Comparison of ENCODE assay signal across 8 cellular contexts in genomic region chr9:131762356-131762932, GRCh38. TPM values are rescaled to one million over a fixed set of nuclear protein-coding genes. Genes with fewer than 3 reads are reported as not detected.
DNase-seq lines count a peak whose midpoint lies in the region; ATAC-seq and TF ChIP-seq lines count a peak whose summit lies in the region.

No MANE protein-coding gene starts in this region.

- H3K4me1 ChIP-seq in PC-9 (replicated peaks; ENCODE audit: insufficient read depth): 0 out of 2 replicates have a peak, but pooled peaks cover 5% of the 10 kb centered on the region
- peaks cover 2% of the 10 kb centered on the region for H3K4me1 ChIP-seq in fibroblast of lung (ENCODE audit: control insufficient read depth, extremely low read depth, insufficient read depth, low read length)

- no peak overlapping the region for H3K4me3 ChIP-seq in PC-9
- no peak overlapping the region for H3K4me3 ChIP-seq in fibroblast of lung (replicated peaks in 1 of 4; ENCODE audit: control extremely low read depth in 1 of 4, insufficient read depth in 1 of 4, low read depth in 3 of 4, low read length in 4 of 4)

- H3K4me1 Mint-ChIP-seq in activated T-cell treated with anti-CD3 and anti-CD28 coated beads, Interleukin-2, amount 50 U/mL, for 24 hours (ENCODE audit: low read depth): peaks cover 15% of the 10 kb centered on the region
- no peaks in the 10 kb centered on the region for H3K4me1 Mint-ChIP-seq in nephron

- H2AFZ ChIP-seq in PC-9: no peak overlapping the region
- no peak overlapping the region for H2AFZ ChIP-seq in fibroblast of lung (ENCODE audit: low read length)

- H3K4me2 ChIP-seq in PC-9: peak overlapping the region; percentile 48
- peak overlapping the region; percentile 23 for H3K4me2 ChIP-seq in fibroblast of lung (ENCODE audit: extremely low read depth, insufficient read depth, low read length)

- H3K9me3 ChIP-seq in PC-9 (ENCODE audit: insufficient read depth, low read depth) (no peaks in the 10 kb centered on the region), fibroblast of lung (ENCODE audit: control insufficient read depth, insufficient read depth, low read depth, low read length) (no peaks in the 10 kb centered on the region)

- ATAC-seq in GM19328 (IDR thresholded peaks at IDR 0.05; ENCODE audit: unreplicated experiment): no peak

- no peaks in the 10 kb centered on the region for H3K9me3 Mint-ChIP-seq in activated T-cell treated with anti-CD3 and anti-CD28 coated beads, Interleukin-2, amount 50 U/mL, for 24 hours
- H3K9me3 Mint-ChIP-seq in nephron: no peaks in the 10 kb centered on the region

- peaks cover 11% of the 10 kb centered on the region for H3F3A ChIP-seq in PC-9 (ENCODE audit: insufficient read depth, low read depth)

- no peaks in the 10 kb centered on the region for H4K20me1 ChIP-seq in PC-9 (ENCODE audit: insufficient read depth)
- no peaks in the 10 kb centered on the region for H4K20me1 ChIP-seq in fibroblast of lung (ENCODE audit: control insufficient read depth, extremely low read depth, insufficient read depth, low read length)

- H3K27ac ChIP-seq in PC-9 (no peak overlapping the region), fibroblast of lung (ENCODE audit: insufficient read depth, low read length) (no peak overlapping the region)

- peak; percentile 92 for DNase-seq in DMS 273 (lab: John Stamatoyannopoulos, UW; ENCODE audit: unreplicated experiment)
- peak; percentile 75 for DNase-seq in HT-29 (ENCODE audit: low spot score)
- DNase-seq in PC-9: peak in 1 of 2 experiments; percentile 75
- peak; percentile 87 for DNase-seq in activated T-cell treated with anti-CD3 and anti-CD28 coated beads, Interleukin-2, amount 50 U/mL, for 24 hours
- DNase-seq in fibroblast of lung (ENCODE audit: low read depth in 2 of 2): peak; percentile 29 to 49
- peak; percentile 70 for DNase-seq in stimulated activated naive CD4-positive, alpha-beta T cell treated with Interleukin-2 at 50 U/mL for 16 hours (lab: John Stamatoyannopoulos, UW)

- no TSS peak for BruUV-seq in PC-9 (replicated peaks; lab: Mats Ljungman, UMichigan)

- H3K36me3 ChIP-seq in PC-9 (ENCODE audit: low read depth) (no peaks in the 10 kb centered on the region), fibroblast of lung (ENCODE audit: control insufficient read depth, insufficient read depth, low read length) (no peaks in the 10 kb centered on the region)

- no peaks in the 10 kb centered on the region for H3K79me2 ChIP-seq in PC-9 (ENCODE audit: low read depth)
- no peaks in the 10 kb centered on the region for H3K79me2 ChIP-seq in fibroblast of lung (ENCODE audit: control insufficient read depth, insufficient read depth, low read length)

- H3K27ac Mint-ChIP-seq in activated T-cell treated with anti-CD3 and anti-CD28 coated beads, Interleukin-2, amount 50 U/mL, for 24 hours: no peak overlapping the region
- no peak overlapping the region for H3K27ac Mint-ChIP-seq in nephron

- H3K27me3 Mint-ChIP-seq in activated T-cell treated with anti-CD3 and anti-CD28 coated beads, Interleukin-2, amount 50 U/mL, for 24 hours: peaks cover 14% of the 10 kb centered on the region
- H3K27me3 Mint-ChIP-seq in nephron (ENCODE audit: low read depth): peaks cover 48% of the 10 kb centered on the region

- POLR2A ChIA-PET in PC-9 (lab: Charles Lee; ENCODE audit: unreplicated experiment): interaction anchor here (0.6 kb wide), 2 partner anchors 206 to 216 kb away, joined by 3 to 11 read pairs; no protein-coding TSS in a partner anchor

- H3K9me2 ChIP-seq in PC-9 (ENCODE audit: insufficient read depth): no peaks in the 10 kb centered on the region

- H3K4me3 Mint-ChIP-seq in activated T-cell treated with anti-CD3 and anti-CD28 coated beads, Interleukin-2, amount 50 U/mL, for 24 hours: no peak overlapping the region
- no peak overlapping the region for H3K4me3 Mint-ChIP-seq in nephron

- H3K9ac ChIP-seq in fibroblast of lung (ENCODE audit: insufficient read depth, low read length): no peak overlapping the region

- intact Hi-C loops in PC-9 (cut with micrococcal nuclease; ENCODE audit: unreplicated experiment): loop anchor here (1.0 kb wide), 2 partner anchors 474 to 490 kb away; no protein-coding TSS in a partner anchor

- CTCF ChIA-PET in PC-9 (lab: Charles Lee): interaction anchor here (0.6 to 0.8 kb wide), 5 partner anchors 142 to 490 kb away, joined by 3 to 6 read pairs (median 4); no protein-coding TSS in a partner anchor

- H3K36me3 Mint-ChIP-seq in activated T-cell treated with anti-CD3 and anti-CD28 coated beads, Interleukin-2, amount 50 U/mL, for 24 hours (ENCODE audit: low read depth): no peaks in the 10 kb centered on the region
- H3K36me3 Mint-ChIP-seq in nephron (ENCODE audit: low read depth): no peaks in the 10 kb centered on the region

- TF ChIP-seq CTCF in PC-9 (conservative IDR thresholded peaks at IDR 0.05) (peak; percentile 87), fibroblast of lung (conservative IDR thresholded peaks at IDR 0.05 in 1 of 2, IDR thresholded peaks at IDR 0.05 in 1 of 2; ENCODE audit: low read depth in 1 of 2, low read length in 2 of 2) (peak; percentile 58 to 60), nephron (IDR thresholded peaks at IDR 0.05; ENCODE audit: unreplicated experiment in 3 of 3) (peak; percentile 94 to 98 (median 97))

- H3K27me3 ChIP-seq in PC-9 (ENCODE audit: insufficient read depth, low read depth): peaks cover 38% of the 10 kb centered on the region
- peaks cover 18% of the 10 kb centered on the region for H3K27me3 ChIP-seq in fibroblast of lung (ENCODE audit: control insufficient read depth, insufficient read depth, low read length)

RNA-seq across cellular contexts. Expression of gene RAPGEF1, which starts 22.6 kb away (rescaled TPM):
- 15.7 and 15.8 TPM in 2 replicates for total RNA-seq in HT-29 (2014; rRNA removed; shearing (Covaris generic))
- total RNA-seq in PC-9 (2021) (66.5 and 76.0 TPM in 2 replicates), fibroblast of lung (27.5 and 42.8 TPM in 2 replicates)
- polyA plus RNA-seq in fibroblast of lung: 33.3 and 37.0 TPM in 2 replicates
- polyA plus RNA-seq in fibroblast of lung (2012): 33.7 and 34.4 TPM in 2 replicates
- polyA minus RNA-seq in fibroblast of lung (ENCODE audit: low replicate concordance): 64.7 and 74.7 TPM in 2 replicates
